In the genomic region with DNA sequence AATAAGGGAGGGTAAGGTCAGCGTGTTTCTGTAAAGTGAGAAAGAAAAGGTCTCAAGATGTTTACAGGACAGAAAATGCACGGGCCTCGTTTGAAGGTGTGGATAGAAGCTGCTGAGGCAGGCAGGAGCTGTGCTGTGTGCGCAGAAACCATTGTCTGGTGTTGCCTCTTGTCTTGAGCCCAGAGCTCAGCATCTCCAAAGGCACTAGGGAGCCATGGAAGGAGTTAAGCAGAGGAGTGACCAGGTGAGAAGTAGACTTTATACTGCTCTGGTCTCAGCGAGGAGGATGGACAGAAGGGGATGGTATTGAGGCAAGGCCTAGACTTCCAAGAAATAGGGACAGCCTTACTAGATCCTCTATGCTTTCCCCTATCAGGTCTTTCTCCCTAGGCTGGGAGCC, we compare ENCODE assay signal across 8 cellular contexts. TPM values are rescaled to one million over a fixed set of nuclear protein-coding genes. Genes with fewer than 3 reads are reported as not detected.
A peak's percentile ranks its signal among the peaks of the same experiment; 100 is the strongest.
DNase-seq lines count a peak whose midpoint lies in the region; TF ChIP-seq lines count a peak whose summit lies in the region.

No MANE protein-coding gene starts in this region.

- H3K27me3 Mint-ChIP-seq in activated naive CD4-positive, alpha-beta T cell treated with anti-CD3 and anti-CD28 coated beads, Interleukin-2, amount 10 ng/mL, durations not matched to agents 7 days and 5 days, result peaks cover 18% of the 10 kb centered on the region

- no peak for TF ChIP-seq POLR2A in breast epithelium (IDR thresholded peaks at IDR 0.05)
- TF ChIP-seq POLR2A in transverse colon (IDR thresholded peaks at IDR 0.05), result no peak

- H3K4me3 Mint-ChIP-seq in activated naive CD4-positive, alpha-beta T cell treated with anti-CD3 and anti-CD28 coated beads, Interleukin-2, amount 10 ng/mL, durations not matched to agents 7 days and 5 days, result peak overlapping the region; percentile 38

- TF ChIP-seq CTCF in breast epithelium (IDR thresholded peaks at IDR 0.05) (no peak), transverse colon (IDR thresholded peaks at IDR 0.05) (no peak)

- H3K36me3 ChIP-seq in breast epithelium, result no peaks in the 10 kb centered on the region
- H3K36me3 ChIP-seq in mucosa of rectum (ENCODE audit: control insufficient read depth in 2 of 2, insufficient read depth in 2 of 2, low read length in 2 of 2), result no peaks in the 10 kb centered on the region
- no peaks in the 10 kb centered on the region for H3K36me3 ChIP-seq in transverse colon

- CTCF ChIA-PET in activated naive CD4-positive, alpha-beta T cell treated with anti-CD3 and anti-CD28 coated beads, Interleukin-2, amount 10 ng/mL, durations not matched to agents 7 days and 5 days (lab: Charles Lee), result interaction anchor here (0.6 to 4.5 kb wide), 5 partner anchors 10 to 151 kb away, joined by 3 to 24 read pairs (median 9); no protein-coding TSS in a partner anchor

- H3K27me3 ChIP-seq in breast epithelium, result no peaks in the 10 kb centered on the region
- H3K27me3 ChIP-seq in mucosa of rectum (ENCODE audit: control insufficient read depth in 2 of 2, insufficient read depth in 2 of 2, low read length in 2 of 2), result no peaks in the 10 kb centered on the region
- H3K27me3 ChIP-seq in transverse colon, result no peaks in the 10 kb centered on the region

- H3K27ac Mint-ChIP-seq in activated naive CD4-positive, alpha-beta T cell treated with anti-CD3 and anti-CD28 coated beads, Interleukin-2, amount 10 ng/mL, durations not matched to agents 7 days and 5 days, result no peak overlapping the region

- in situ Hi-C loops in transverse colon (cut with MboI; ENCODE audit: low pct_ligation_motif_present in 1 of 4, low pct_unique_long_range_greater_than_20kb in 1 of 4, low sequenced_read_pairs in 3 of 4), result no loop called here

- H3K27ac ChIP-seq in breast epithelium (peak overlapping the region; percentile 79 to 83), mucosa of rectum (ENCODE audit: low read depth in 2 of 2, low read length in 2 of 2) (no peak overlapping the region), transverse colon (peak overlapping the region; percentile 61 to 84 (median 78))

- H3K36me3 Mint-ChIP-seq in activated naive CD4-positive, alpha-beta T cell treated with anti-CD3 and anti-CD28 coated beads, Interleukin-2, amount 10 ng/mL, durations not matched to agents 7 days and 5 days, result no peaks in the 10 kb centered on the region

- peaks cover 5% of the 10 kb centered on the region for H3K4me1 Mint-ChIP-seq in activated naive CD4-positive, alpha-beta T cell treated with anti-CD3 and anti-CD28 coated beads, Interleukin-2, amount 10 ng/mL, durations not matched to agents 7 days and 5 days

- peak overlapping the region; percentile 41 to 64 for H3K9ac ChIP-seq in mucosa of rectum (ENCODE audit: low read depth in 1 of 2, low read length in 2 of 2)

- no peak for TF ChIP-seq EP300 in transverse colon (IDR thresholded peaks at IDR 0.05; ENCODE audit: low read depth)

- H3K4me3 ChIP-seq in breast epithelium (peak overlapping the region; percentile 56 to 79 (median 65)), mucosa of rectum (ENCODE audit: low read length in 2 of 2) (peak overlapping the region; percentile 67 to 69), transverse colon (peak overlapping the region in 3 of 4 donors; percentile 37 to 61 (median 52))

- DNase-seq in activated naive CD4-positive, alpha-beta T cell treated with anti-CD3 and anti-CD28 coated beads, Interleukin-2, amount 10 ng/mL, durations not matched to agents 7 days and 5 days, result no peak
- no peak for DNase-seq in activated naive CD4-positive, alpha-beta T cell (lab: John Stamatoyannopoulos, UW)
- no peak for DNase-seq in breast epithelium (ENCODE audit: low spot score in 2 of 2)
- DNase-seq in transverse colon, result no peak
- DNase-seq in HUDEP-2 (lab: John Stamatoyannopoulos, UW; ENCODE audit: unreplicated experiment in 76 of 76), result no peak
- DNase-seq in DMS 273 treated with DMSO at 0.1 percent for 48 hours (lab: John Stamatoyannopoulos, UW), result no peak
- no peak for DNase-seq in mucosa of gallbladder (ENCODE audit: low spot score)

- 81 to 85% methylated on average over 3 to 5 of the region's 5 CpGs for WGBS in transverse colon (ENCODE audit: low coverage in 1 of 2), 2 donors

- no peaks in the 10 kb centered on the region for H3K4me1 ChIP-seq in breast epithelium
- peaks cover 2 to 3% of the 10 kb centered on the region in 2 donors for H3K4me1 ChIP-seq in mucosa of rectum (ENCODE audit: control insufficient read depth in 2 of 2, insufficient read depth in 2 of 2, low read length in 2 of 2)
- peaks cover 0 to 13% (median 5%) of the 10 kb centered on the region in 4 donors for H3K4me1 ChIP-seq in transverse colon

- H3K9me3 ChIP-seq in breast epithelium (no peaks in the 10 kb centered on the region), mucosa of rectum (ENCODE audit: control insufficient read depth in 2 of 2, low read length in 2 of 2) (no peaks in the 10 kb centered on the region), transverse colon (no peaks in the 10 kb centered on the region)

- intact Hi-C loops in breast epithelium (cut with DNase I; ENCODE audit: low total_unique reads), result loop anchor here (5.0 kb wide), 1 partner anchor 363 kb away; no protein-coding TSS in a partner anchor
- intact Hi-C loops in transverse colon (cut with DNase I; ENCODE audit: low total_unique reads), result no loop called here

- H3K9me3 Mint-ChIP-seq in activated naive CD4-positive, alpha-beta T cell treated with anti-CD3 and anti-CD28 coated beads, Interleukin-2, amount 10 ng/mL, durations not matched to agents 7 days and 5 days, result no peaks in the 10 kb centered on the region

RNA-seq across cellular contexts. Expression of a gene that starts 13.0 kb away (rescaled TPM):
- total RNA-seq in breast epithelium, result 1 to 10 TPM; 1.8 to 5.6 (median 4.7) TPM
- total RNA-seq in transverse colon, result 10 to 100 TPM in 2 of 4 donors, 1 to 10 TPM in 2; 2.7 to 18.3 (median 9.7) TPM
- 12.1 TPM for total RNA-seq in mucosa of gallbladder

RNA-seq across cellular contexts. Expression of a gene that starts 31.9 kb away (rescaled TPM):
- total RNA-seq in breast epithelium (1,000 to 10,000 TPM in 1 of 3 donors, 100 to 1,000 TPM in 2; 945 to 1,485 (median 950) TPM), transverse colon (100 to 1,000 TPM; 373 to 937 (median 550) TPM), mucosa of gallbladder (975 TPM)

RNA-seq across cellular contexts. Expression of a gene that starts 50.4 kb away (rescaled TPM):
- total RNA-seq in breast epithelium, result 1 to 10 TPM in 1 of 3 donors, under 1 TPM in 1, not detected in 1; 0.33 to 1.8 TPM
- not detected for total RNA-seq in transverse colon
- not detected for total RNA-seq in mucosa of gallbladder

Comparison
In these comparisons a context has a peak if more than half of its experiments do, and no peak if none do; other contexts are left out.
1. H3K27ac ChIP-seq: peak in breast epithelium (2 of 2) and transverse colon (4 of 4); none in mucosa of rectum (0 of 2).
2. Peak in every context shown above with its lines, with median percentiles within 50 percentile points of each other: H3K4me3 ChIP-seq.